ENCODE assay signal across 24 cellular contexts in genomic region chr5:79802995-79803394, GRCh38.
DNase-seq lines count a peak whose midpoint lies in the region; ATAC-seq, FAIRE-seq and TF ChIP-seq lines count a peak whose summit lies in the region.
"Had no signal": no experiment of that assay in that cellular context is flagged by ENCODE, and none has a peak within 500 bp of the region (broad histone marks: within the 10 kb centered on the region; RNA-seq: fewer than 3 reads in every experiment).

No MANE protein-coding gene starts in this region.

- H2AFZ ChIP-seq in K562 (ENCODE audit: low read depth, low read length) (peak overlapping the region; percentile 97), HepG2 (ENCODE audit: low read length) (no peak overlapping the region)

- intact Hi-C loops in K562 (cut with micrococcal nuclease), result no loop called here
- intact Hi-C loops in HepG2 (cut with micrococcal nuclease; ENCODE audit: unreplicated experiment), result no loop called here

- FAIRE-seq in K562 (lab: Jason Lieb, UNC) (no peak), HepG2 (lab: Jason Lieb, UNC) (no peak)
- FAIRE-seq: H54 had no signal

- POLR2A ChIA-PET in K562 (lab: Yijun Ruan, JAX), result no interaction called here
- POLR2A ChIA-PET in HepG2 (lab: Yijun Ruan, JAX), result no interaction called here

- H3K4me2 ChIP-seq in K562 (ENCODE audit: insufficient read depth, low read length) (no peak overlapping the region), HepG2 (ENCODE audit: low read depth, low read length) (no peak overlapping the region)

- H3K4me1 ChIP-seq in K562 (replicated peaks in 1 of 2; ENCODE audit: control insufficient read depth in 2 of 2, insufficient read depth in 2 of 2, low read length in 2 of 2), result peaks cover 0 to 25% of the 10 kb centered on the region in 2 experiments; a peak in 4 of 5 replicates
- peaks cover 15 to 26% of the 10 kb centered on the region in 2 experiments for H3K4me1 ChIP-seq in neutrophil (ENCODE audit: control insufficient read depth in 1 of 2, insufficient read depth in 1 of 2, low read depth in 1 of 2, low read length in 1 of 2)
- no peaks in the 10 kb centered on the region for H3K4me1 ChIP-seq in HepG2 (ENCODE audit: insufficient read depth, low read length)

- H3K79me2 ChIP-seq in K562 (ENCODE audit: control insufficient read depth, insufficient read depth, low read length) (no peaks in the 10 kb centered on the region), HepG2 (ENCODE audit: insufficient read depth, low read length) (no peaks in the 10 kb centered on the region)

- no peaks in the 10 kb centered on the region for H4K20me1 ChIP-seq in K562 (replicated peaks; ENCODE audit: control insufficient read depth, insufficient read depth, low read length)
- H4K20me1 ChIP-seq in HepG2 (ENCODE audit: insufficient read depth, low read length), result no peaks in the 10 kb centered on the region

- no peak for TF ChIP-seq CTCF in K562 (IDR thresholded peaks at IDR 0.05 in 2 of 3, conservative IDR thresholded peaks at IDR 0.05 in 1 of 3; ENCODE audit: insufficient read depth in 2 of 3, low read depth in 1 of 3, low read length in 3 of 3)
- no peak for TF ChIP-seq CTCF in neutrophil (IDR thresholded peaks at IDR 0.05)
- TF ChIP-seq CTCF in HepG2 (CRISPR knock-in tag; IDR thresholded peaks at IDR 0.05), result no peak

- H3K9ac ChIP-seq in K562 (ENCODE audit: insufficient read depth in 1 of 2, low read depth in 2 of 2, low read length in 2 of 2) (no peak overlapping the region), HepG2 (ENCODE audit: insufficient read depth, low read depth, low read length) (no peak overlapping the region)

- H3K4me3 ChIP-seq in K562 (no peak overlapping the region), neutrophil (ENCODE audit: low read depth in 1 of 2, low read length in 1 of 2) (no peak overlapping the region), HepG2 (replicated peaks in 1 of 3; ENCODE audit: insufficient read depth in 1 of 3, low read depth in 2 of 3, low read length in 3 of 3) (no peak overlapping the region), H7 (ENCODE audit: insufficient read depth, low read depth, low read length) (no peak overlapping the region)

- 50% methylated on average over 2 of the region's 2 CpGs for WGBS in K562 (ENCODE audit: insufficient coverage, low coverage, missing lambda C conversion rate)
- WGBS in HepG2 (ENCODE audit: low lambda C conversion rate), result 0% methylated on average over 1 of the region's 2 CpGs

- peak; percentile 33 for DNase-seq in NCI-H510A treated with DMSO at 0.1 percent for 48 hours (lab: John Stamatoyannopoulos, UW)
- DNase-seq in NCI-H510A (lab: John Stamatoyannopoulos, UW), result no peak
- peak; percentile 12 for DNase-seq in DMS53 treated with DMSO at 0.1 percent for 48 hours (lab: John Stamatoyannopoulos, UW; ENCODE audit: unreplicated experiment)
- no peak for DNase-seq in K562 (ENCODE audit: extremely low read depth in 1 of 4, low spot score in 3 of 4)
- no peak for DNase-seq in HepG2 (ENCODE audit: low spot score)
- DNase-seq in H7, result no peak
- no peak for DNase-seq in NCI-H226
- DNase-seq: ACHN; Calu3; CD8-positive, alpha-beta memory T cell; DMS153; EL; KG1; NCI-H1092 treated with DMSO at 0.1 percent for 48 hours; NCI-H146; NCI-H2029 treated with DMSO at 0.1 percent for 48 hours; NCI-H345; NCI-H526 treated with DMSO at 0.1 percent for 48 hours; PC-3 had no signal

- BruUV-seq in K562 (replicated peaks; lab: Mats Ljungman, UMichigan) (no TSS peak), HepG2 (replicated peaks; lab: Mats Ljungman, UMichigan) (no TSS peak)

- TF ChIP-seq EP300 in K562 (IDR thresholded peaks at IDR 0.05; ENCODE audit: low read length) (no peak), HepG2 (IDR thresholded peaks at IDR 0.05; ENCODE audit: low read depth in 2 of 2, low read length in 2 of 2) (no peak), HepG2 (CRISPR knock-in tag; IDR thresholded peaks at IDR 0.05; ENCODE audit: borderline replicate concordance) (no peak)

- no peaks in the 10 kb centered on the region for H3K9me1 ChIP-seq in K562 (ENCODE audit: control insufficient read depth, insufficient read depth, low read length)

- H3K36me3 ChIP-seq in K562 (ENCODE audit: control insufficient read depth, insufficient read depth, low read length) (no peaks in the 10 kb centered on the region), neutrophil (no peaks in the 10 kb centered on the region), HepG2 (replicated peaks in 1 of 2; ENCODE audit: control insufficient read depth in 1 of 2, insufficient read depth in 2 of 2, low read length in 2 of 2) (no peaks in the 10 kb centered on the region), H7 (replicated peaks; ENCODE audit: control insufficient read depth, insufficient read depth, low read length) (no peaks in the 10 kb centered on the region)

- CTCF ChIA-PET in K562 (lab: Yijun Ruan, JAX; ENCODE audit: low intra/inter-chr PET ratio), result no interaction called here
- CTCF ChIA-PET in HepG2 (lab: Yijun Ruan, JAX; ENCODE audit: low intra/inter-chr PET ratio, low total read pairs), result no interaction called here

- ATAC-seq in K562 (peak; percentile 23), HepG2 (no peak)
- ATAC-seq: PC-3, SK-N-SH treated with all-trans-retinoic acid at 6 μM for 48 hours had no signal

- H3K9me3 ChIP-seq in K562 (replicated peaks; ENCODE audit: control insufficient read depth, insufficient read depth, low read depth, low read length), result no peaks in the 10 kb centered on the region
- no peaks in the 10 kb centered on the region for H3K9me3 ChIP-seq in neutrophil
- H3K9me3 ChIP-seq in HepG2 (ENCODE audit: low read length), result no peaks in the 10 kb centered on the region

- TF ChIP-seq RAD21 in K562 (CRISPR knock-in tag; conservative IDR thresholded peaks at IDR 0.05 in 1 of 2, IDR thresholded peaks at IDR 0.05 in 1 of 2) (no peak), HepG2 (CRISPR knock-in tag; IDR thresholded peaks at IDR 0.05) (no peak)

- H3K27me3 ChIP-seq in K562 (ENCODE audit: control insufficient read depth in 2 of 2, insufficient read depth in 2 of 2, low read length in 2 of 2), result no peaks in the 10 kb centered on the region
- no peaks in the 10 kb centered on the region for H3K27me3 ChIP-seq in neutrophil
- H3K27me3 ChIP-seq in HepG2 (ENCODE audit: control insufficient read depth in 1 of 2, insufficient read depth in 2 of 2, low read length in 2 of 2), result peaks cover 0 to 6% of the 10 kb centered on the region in 2 experiments; a peak in 1 of 5 replicates
- H3K27me3 ChIP-seq in H7 (ENCODE audit: control insufficient read depth, insufficient read depth, low read length), result no peaks in the 10 kb centered on the region

- in situ Hi-C loops in K562 (cut with MboI), result no loop called here
- in situ Hi-C loops in HepG2 (cut with HindIII; ENCODE audit: extremely low pct_ligation_motif_present, low pct_unique_long_range_greater_than_20kb), result no loop called here

- H3K27ac ChIP-seq in K562 (ENCODE audit: extremely low read depth, low read depth, low read length) (no peak overlapping the region), neutrophil (peak overlapping the region; percentile 54), HepG2 (ENCODE audit: extremely low read length, insufficient read depth, low read length) (no peak overlapping the region)
- H3K27ac ChIP-seq: 22Rv1, C4-2B had no signal

- TF ChIP-seq POLR2A in K562 (conservative IDR thresholded peaks at IDR 0.05), result no peak
- no peak for TF ChIP-seq POLR2A in HepG2 (IDR thresholded peaks at IDR 0.05; ENCODE audit: insufficient read depth in 1 of 2, low read depth in 2 of 2, low read length in 2 of 2)

TF ChIP-seq in K562, 482 proteins besides CTCF, POLR2A, EP300 and RAD21 (continues in another document):
- TF ChIP-seq FOXA3 (CRISPR knock-in tag; conservative IDR thresholded peaks at IDR 0.05 in 1 of 2, IDR thresholded peaks at IDR 0.05 in 1 of 2) (peak in 1 of 2 experiments; percentile 52; a peak in 2 of 4 replicates), MEIS2 (IDR thresholded peaks at IDR 0.05; ENCODE audit: partially characterized antibody) (peak; percentile 85)

TF ChIP-seq in HepG2, 621 proteins besides CTCF, POLR2A, EP300 and RAD21:
- TF ChIP-seq AHR (CRISPR knock-in tag; IDR thresholded peaks at IDR 0.05) (no peak), ATRX (CRISPR knock-in tag; IDR thresholded peaks at IDR 0.05; ENCODE audit: borderline replicate concordance) (no peak), ZNF552 (CRISPR knock-in tag; IDR thresholded peaks at IDR 0.05; ENCODE audit: borderline replicate concordance) (no peak), MEIS2 (CRISPR knock-in tag; IDR thresholded peaks at IDR 0.05) (no peak), KLF16 (CRISPR knock-in tag; IDR thresholded peaks at IDR 0.05) (no peak), ZNF264 (CRISPR knock-in tag; IDR thresholded peaks at IDR 0.05) (no peak), RNF2 (conservative IDR thresholded peaks at IDR 0.05; ENCODE audit: low read depth) (no peak), ETV6 (CRISPR knock-in tag; conservative IDR thresholded peaks at IDR 0.05) (no peak), ZNF761 (CRISPR knock-in tag; conservative IDR thresholded peaks at IDR 0.05) (no peak), NFATC3 (CRISPR knock-in tag; IDR thresholded peaks at IDR 0.05) (no peak), ARID3A (IDR thresholded peaks at IDR 0.05; ENCODE audit: low read depth, low read length) (no peak), ZNF670 (CRISPR knock-in tag; IDR thresholded peaks at IDR 0.05; ENCODE audit: borderline replicate concordance) (no peak)

Comparison
In these comparisons a context has a peak if more than half of its experiments do, and no peak if none do; other contexts are left out.
1. DNase-seq: peak in NCI-H510A treated with DMSO at 0.1 percent for 48 hours (single experiment) and DMS53 treated with DMSO at 0.1 percent for 48 hours (single experiment); none in NCI-H510A (single experiment), K562 (0 of 4), HepG2 (single experiment), H7 (single experiment) and NCI-H226 (single experiment).